Comparison of ENCODE assay signal across 28 cellular contexts in the genomic region with DNA sequence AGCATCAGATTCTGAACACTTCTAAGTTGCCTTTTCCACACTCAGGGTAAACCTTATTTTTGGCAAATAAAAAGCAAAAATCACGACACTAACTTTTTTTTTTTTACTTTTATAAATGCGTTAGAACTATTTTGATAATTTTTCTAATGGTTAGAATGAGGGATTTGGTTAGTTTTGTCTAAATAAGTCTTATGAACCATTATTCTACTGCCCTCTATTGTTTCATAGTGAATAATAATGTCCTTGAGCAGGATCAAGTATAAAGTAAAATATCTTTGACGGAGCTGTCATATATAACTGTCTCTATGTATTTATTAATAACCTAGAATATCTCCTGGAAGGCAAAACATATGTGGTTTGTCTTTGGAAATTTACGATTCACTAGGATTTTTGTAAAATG.
DNase-seq lines count a peak whose midpoint lies in the region; ATAC-seq, FAIRE-seq and TF ChIP-seq lines count a peak whose summit lies in the region.
"Had no signal": no experiment of that assay in that cellular context is flagged by ENCODE, and none has a peak within 500 bp of the region (broad histone marks: within the 10 kb centered on the region; RNA-seq: fewer than 3 reads in every experiment).

No MANE protein-coding gene starts in this region.

- H4K20me1 ChIP-seq in SK-N-SH (ENCODE audit: insufficient read depth) (no peaks in the 10 kb centered on the region), smooth muscle cell (ENCODE audit: low read depth) (no peaks in the 10 kb centered on the region)
- H4K20me1 ChIP-seq: BLaER1 treated with 17β-estradiol and CSF1 and Interleukin-3, amounts not matched to agents 10 nM and 100 nM had no signal

- no peak for TF ChIP-seq EP300 in SK-N-SH (IDR thresholded peaks at IDR 0.05; ENCODE audit: borderline replicate concordance in 1 of 2, low read depth in 1 of 2, low read length in 1 of 2)

- H3K4me1 ChIP-seq in SK-N-SH (ENCODE audit: control insufficient read depth in 1 of 2, insufficient read depth in 2 of 2, low read depth in 1 of 2, low read length in 1 of 2) (no peaks in the 10 kb centered on the region), RWPE2 (ENCODE audit: insufficient read depth, poor library complexity, severe bottlenecking) (no peaks in the 10 kb centered on the region), kidney (ENCODE audit: control insufficient read depth in 1 of 2, insufficient read depth in 1 of 2, low read depth in 1 of 2, low read length in 2 of 2) (no peaks in the 10 kb centered on the region), endodermal cell (ENCODE audit: control insufficient read depth, insufficient read depth, low read length) (no peaks in the 10 kb centered on the region), smooth muscle cell (ENCODE audit: low read depth) (no peaks in the 10 kb centered on the region)
- H3K4me1 ChIP-seq: BLaER1 treated with 17β-estradiol and CSF1 and Interleukin-3, amounts not matched to agents 10 nM and 100 nM had no signal

- TF ChIP-seq RAD21 in SK-N-SH (IDR thresholded peaks at IDR 0.05; ENCODE audit: low read length), result no peak

- intact Hi-C loops in kidney (cut with DNase I), result no loop called here

- TF ChIP-seq CTCF in SK-N-SH (IDR thresholded peaks at IDR 0.05) (peak; percentile 26), RWPE2 (IDR thresholded peaks at IDR 0.05; ENCODE audit: poor library complexity, severe bottlenecking) (peak; percentile 24), kidney (IDR thresholded peaks at IDR 0.05; ENCODE audit: borderline replicate concordance, extremely low read depth, insufficient read depth) (no peak), endodermal cell (conservative IDR thresholded peaks at IDR 0.05) (no peak), smooth muscle cell (IDR thresholded peaks at IDR 0.05; ENCODE audit: borderline replicate concordance, insufficient read depth, poor library complexity, severe bottlenecking) (no peak)

- H3K27me3 ChIP-seq in SK-N-SH (ENCODE audit: insufficient read depth), result no peaks in the 10 kb centered on the region
- H3K27me3 ChIP-seq in RWPE2 (ENCODE audit: insufficient read depth, poor library complexity, severe bottlenecking), result peaks cover 5% of the 10 kb centered on the region
- H3K27me3 ChIP-seq in endodermal cell (ENCODE audit: control insufficient read depth, insufficient read depth, low read length, poor library complexity, severe bottlenecking), result no peaks in the 10 kb centered on the region
- H3K27me3 ChIP-seq in smooth muscle cell (ENCODE audit: low read depth), result no peaks in the 10 kb centered on the region
- H3K27me3 ChIP-seq: BLaER1 treated with 17β-estradiol and CSF1 and Interleukin-3, amounts not matched to agents 10 nM and 100 nM had no signal

- H3K9ac ChIP-seq in SK-N-SH (no peak overlapping the region), kidney (ENCODE audit: low read length in 2 of 2) (no peak overlapping the region), endodermal cell (ENCODE audit: extremely low read depth, low read length, poor library complexity, severe bottlenecking) (no peak overlapping the region), smooth muscle cell (ENCODE audit: low read depth) (no peak overlapping the region)
- H3K9ac ChIP-seq: BLaER1 treated with 17β-estradiol and CSF1 and Interleukin-3, amounts not matched to agents 10 nM and 100 nM had no signal

- H3K36me3 ChIP-seq in SK-N-SH (replicated peaks in 1 of 2; ENCODE audit: control insufficient read depth in 1 of 2, insufficient read depth in 2 of 2, low read length in 1 of 2) (no peaks in the 10 kb centered on the region), RWPE2 (ENCODE audit: low read depth) (no peaks in the 10 kb centered on the region), kidney (ENCODE audit: control insufficient read depth in 1 of 2, insufficient read depth in 2 of 2, low read length in 2 of 2) (no peaks in the 10 kb centered on the region), endodermal cell (ENCODE audit: control insufficient read depth, insufficient read depth, low read length) (no peaks in the 10 kb centered on the region), smooth muscle cell (ENCODE audit: low read depth) (no peaks in the 10 kb centered on the region)
- H3K36me3 ChIP-seq: BLaER1 treated with 17β-estradiol and CSF1 and Interleukin-3, amounts not matched to agents 10 nM and 100 nM had no signal

- DNase-seq in SK-N-SH, result no peak
- peak; percentile 5 to 19 for DNase-seq in Kasumi-1 (lab: John Stamatoyannopoulos, UW)
- DNase-seq in RWPE2 (ENCODE audit: low spot score), result no peak
- no peak for DNase-seq in kidney
- DNase-seq in endodermal cell, result no peak
- no peak for DNase-seq in NCI-H2227 (lab: John Stamatoyannopoulos, UW; ENCODE audit: unreplicated experiment)
- no peak for DNase-seq in smooth muscle cell (lab: John Stamatoyannopoulos, UW; ENCODE audit: unreplicated experiment)
- DNase-seq: CD4-positive, alpha-beta memory T cell; COR-L47; DMS79 treated with DMSO at 0.1 percent for 48 hours; GF-D8; HCEC 1CT; KBM-7; NCI-H1048; NCI-H1417 treated with DMSO at 0.1 percent for 48 hours; NCI-H187 treated with DMSO at 0.1 percent for 48 hours; NCI-H2171 treated with DMSO at 0.1 percent for 48 hours; NCI-H524; NCI-H774; SIG-M5; T-helper 1 cell had no signal

- no peaks in the 10 kb centered on the region for H3K9me2 ChIP-seq in SK-N-SH

- WGBS in SK-N-SH (ENCODE audit: low lambda C conversion rate), result 2% methylated on average over 4 of the region's 4 CpGs
- 88% methylated on average over 2 of the region's 4 CpGs; no CpG with 5 or more reads in 1 of the 2 experiments for WGBS in endodermal cell (ENCODE audit: insufficient coverage in 1 of 2, insufficient read length in 1 of 2), 2 experiments
- 81% methylated on average over 4 of the region's 4 CpGs for WGBS in smooth muscle cell (ENCODE audit: low lambda C conversion rate)

- H2AFZ ChIP-seq in SK-N-SH (ENCODE audit: low read depth), result no peak overlapping the region
- no peak overlapping the region for H2AFZ ChIP-seq in smooth muscle cell (ENCODE audit: low read depth)

- no peak overlapping the region for H3K27ac ChIP-seq in SK-N-SH (ENCODE audit: low read depth in 2 of 2, low read length in 1 of 2)
- no peak overlapping the region for H3K27ac ChIP-seq in RWPE2 (ENCODE audit: poor library complexity, severe bottlenecking)
- no peak overlapping the region for H3K27ac ChIP-seq in kidney (ENCODE audit: low read depth in 2 of 2, low read length in 2 of 2)
- no peak overlapping the region for H3K27ac ChIP-seq in endodermal cell (ENCODE audit: low read depth, low read length)
- no peak overlapping the region for H3K27ac ChIP-seq in smooth muscle cell (ENCODE audit: low read depth)
- H3K27ac ChIP-seq: BLaER1 treated with 17β-estradiol and CSF1 and Interleukin-3, amounts not matched to agents 10 nM and 100 nM had no signal

- POLR2A ChIA-PET in SK-N-SH (lab: Yijun Ruan, JAX), result no interaction called here

- ATAC-seq in SK-N-SH treated with all-trans-retinoic acid at 6 μM for 48 hours, result no peak
- no peak for ATAC-seq in RWPE2 (ENCODE audit: low read depth)
- ATAC-seq: Panc1 had no signal

- H3K4me2 ChIP-seq in SK-N-SH (no peak overlapping the region), smooth muscle cell (no peak overlapping the region)
- H3K4me2 ChIP-seq: BLaER1 treated with 17β-estradiol and CSF1 and Interleukin-3, amounts not matched to agents 10 nM and 100 nM had no signal

- H3K27ac Mint-ChIP-seq in endodermal cell, result no peak overlapping the region
- H3K27ac Mint-ChIP-seq: CD4-positive, alpha-beta memory T cell had no signal

- H3K4me3 ChIP-seq in SK-N-SH (ENCODE audit: low read depth in 2 of 2, low read length in 1 of 2), result no peak overlapping the region
- H3K4me3 ChIP-seq in RWPE2 (ENCODE audit: severe bottlenecking), result no peak overlapping the region
- H3K4me3 ChIP-seq in kidney (ENCODE audit: low read length in 2 of 2), result no peak overlapping the region
- no peak overlapping the region for H3K4me3 ChIP-seq in endodermal cell (ENCODE audit: low read length)
- no peak overlapping the region for H3K4me3 ChIP-seq in smooth muscle cell
- H3K4me3 ChIP-seq: BLaER1 treated with 17β-estradiol and CSF1 and Interleukin-3, amounts not matched to agents 10 nM and 100 nM had no signal

- H3K79me2 ChIP-seq in SK-N-SH (ENCODE audit: insufficient read depth) (no peaks in the 10 kb centered on the region), smooth muscle cell (ENCODE audit: low read depth) (no peaks in the 10 kb centered on the region)

- no peak overlapping the region for H3K4me3 Mint-ChIP-seq in endodermal cell
- H3K4me3 Mint-ChIP-seq: CD4-positive, alpha-beta memory T cell had no signal

- H3K9me3 Mint-ChIP-seq in endodermal cell, result peaks cover 41% of the 10 kb centered on the region

- H3K4me1 Mint-ChIP-seq in endodermal cell, result no peaks in the 10 kb centered on the region
- H3K4me1 Mint-ChIP-seq: CD4-positive, alpha-beta memory T cell had no signal

- H3K9me3 ChIP-seq in SK-N-SH (0 out of 2 replicates have a peak, but pooled peaks cover 5% of the 10 kb centered on the region), RWPE2 (ENCODE audit: severe bottlenecking) (peaks cover 7% of the 10 kb centered on the region), kidney (ENCODE audit: control insufficient read depth in 1 of 2, low read length in 2 of 2) (peaks cover 0 to 2% of the 10 kb centered on the region in 2 donors), endodermal cell (ENCODE audit: control insufficient read depth, low read length) (peaks cover 13% of the 10 kb centered on the region), smooth muscle cell (replicated peaks; ENCODE audit: low read depth) (peaks cover 4% of the 10 kb centered on the region)

- peaks cover 6% of the 10 kb centered on the region for H3K36me3 Mint-ChIP-seq in endodermal cell (ENCODE audit: low read depth)
- H3K36me3 Mint-ChIP-seq: CD4-positive, alpha-beta memory T cell had no signal

- H3K27me3 Mint-ChIP-seq in endodermal cell (ENCODE audit: insufficient read depth), result peaks cover 1% of the 10 kb centered on the region
- H3K27me3 Mint-ChIP-seq: CD4-positive, alpha-beta memory T cell had no signal

- H3F3A ChIP-seq in SK-N-SH (replicated peaks; ENCODE audit: insufficient read depth) (no peaks in the 10 kb centered on the region), smooth muscle cell (ENCODE audit: low read depth) (no peaks in the 10 kb centered on the region)

- peak; percentile 68 for FAIRE-seq in kidney (lab: Jason Lieb, UNC)
- FAIRE-seq: A204.1, GM12891, H1, HTR-8/SVneo had no signal

- CTCF ChIA-PET in SK-N-SH (lab: Yijun Ruan, JAX), result no interaction called here

TF ChIP-seq in SK-N-SH, 30 proteins besides CTCF, POLR2A, EP300 and RAD21 (continues in another document):
- no peak for TF ChIP-seq MEF2A (IDR thresholded peaks at IDR 0.05; ENCODE audit: borderline replicate concordance, low read depth)
- no peak for TF ChIP-seq RCOR1 (IDR thresholded peaks at IDR 0.05; ENCODE audit: low read length)
- TF ChIP-seq TAF1 (IDR thresholded peaks at IDR 0.05; ENCODE audit: borderline replicate concordance, low read depth, low read length), result no peak
- no peak for TF ChIP-seq FOXJ3 (CRISPR knock-in tag; IDR thresholded peaks at IDR 0.05)

TF ChIP-seq in SK-N-SH treated with all-trans-retinoic acid at 6 μM for 48 hours, 23 proteins besides CTCF, POLR2A, EP300 and RAD21 (continues in another document):
- no peak for TF ChIP-seq ZFP30 (CRISPR knock-in tag; IDR thresholded peaks at IDR 0.05)

Comparison
In these comparisons a context has a peak if more than half of its experiments do, and no peak if none do; other contexts are left out.
1. DNase-seq: peak in Kasumi-1 (2 of 2); none in SK-N-SH (single experiment), RWPE2 (single experiment), kidney (single experiment), endodermal cell (single experiment), NCI-H2227 (single experiment) and smooth muscle cell (single experiment).
2. CTCF ChIP-seq: peak in SK-N-SH (single experiment) and RWPE2 (single experiment); none in kidney (single experiment), endodermal cell (single experiment) and smooth muscle cell (single experiment).